Comparison of ENCODE assay signal across 14 cellular contexts in genomic region chr13:28449826-28450773, GRCh38. TPM values are rescaled to one million over a fixed set of nuclear protein-coding genes. Genes with fewer than 3 reads are reported as not detected.
A peak's percentile ranks its signal among the peaks of the same experiment; 100 is the strongest.
DNase-seq lines count a peak whose midpoint lies in the region; ATAC-seq and TF ChIP-seq lines count a peak whose summit lies in the region.
"Had no signal": no experiment of that assay in that cellular context is flagged by ENCODE, and none has a peak within 500 bp of the region (broad histone marks: within the 10 kb centered on the region; RNA-seq: fewer than 3 reads in every experiment).

No MANE protein-coding gene starts in this region.

- H3K4me1 Mint-ChIP-seq in type B pancreatic cell (ENCODE audit: unreplicated experiment) = peaks cover 17% of the 10 kb centered on the region

- no peaks in the 10 kb centered on the region for H3K36me3 Mint-ChIP-seq in type B pancreatic cell
- H3K36me3 Mint-ChIP-seq: brain had no signal

- peaks cover 9% of the 10 kb centered on the region for H3K27me3 Mint-ChIP-seq in type B pancreatic cell

- no peak overlapping the region for H3K27ac Mint-ChIP-seq in type B pancreatic cell
- H3K27ac Mint-ChIP-seq: brain had no signal

- no peaks in the 10 kb centered on the region for H3K9me3 Mint-ChIP-seq in type B pancreatic cell

- H3K4me3 Mint-ChIP-seq in type B pancreatic cell = no peak overlapping the region
- H3K4me3 Mint-ChIP-seq: brain had no signal

- ATAC-seq in GM21576 (IDR thresholded peaks at IDR 0.05; ENCODE audit: unreplicated experiment) = peak; percentile 59
- ATAC-seq in HG03135 (IDR thresholded peaks at IDR 0.05; ENCODE audit: unreplicated experiment) = no peak
- ATAC-seq: upper lobe of right lung had no signal

- DNase-seq in EH (ENCODE audit: low read depth) = peak; percentile 80
- peak; percentile 48 for DNase-seq in NCI-H82 treated with DMSO at 0.1 percent for 48 hours (lab: John Stamatoyannopoulos, UW; ENCODE audit: unreplicated experiment)
- DNase-seq in lung microvascular endothelial cell (ENCODE audit: low read depth in 2 of 2) = peak; percentile 38 to 43
- DNase-seq in AML-193 (lab: John Stamatoyannopoulos, UW) = no peak
- DNase-seq in RKO (ENCODE audit: low spot score) = no peak
- DNase-seq in type B pancreatic cell (ENCODE audit: extremely low spot score, unreplicated experiment) = no peak
- DNase-seq: activated T-cell treated with anti-CD3 and anti-CD28 coated beads, Interleukin-2, amount 50 U/mL, for 1 hour; NCI-H526; right lobe of liver; upper lobe of right lung had no signal

- no peak for TF ChIP-seq CTCF in type B pancreatic cell (conservative IDR thresholded peaks at IDR 0.05)

RNA-seq across cellular contexts. Expression of gene FLT1, which starts 44.8 kb away (rescaled TPM):
- total RNA-seq in lung microvascular endothelial cell (3.4 and 42.7 TPM in 2 replicates), type B pancreatic cell (ENCODE audit: low replicate concordance) (0.79 and 1.3 TPM in 2 replicates)
- total RNA-seq: G401 had no signal

Comparison
In these comparisons a context has a peak if more than half of its experiments do, and no peak if none do; other contexts are left out.
1. DNase-seq: peak in EH (single experiment), NCI-H82 treated with DMSO at 0.1 percent for 48 hours (single experiment) and lung microvascular endothelial cell (2 of 2); none in AML-193 (0 of 2), RKO (single experiment) and type B pancreatic cell (single experiment).